ENCODE assay signal across 1 cellular context in genomic region chr20:62952373-62953166, GRCh38.
TF ChIP-seq lines count a peak whose summit lies in the region.

A gene with protein sequence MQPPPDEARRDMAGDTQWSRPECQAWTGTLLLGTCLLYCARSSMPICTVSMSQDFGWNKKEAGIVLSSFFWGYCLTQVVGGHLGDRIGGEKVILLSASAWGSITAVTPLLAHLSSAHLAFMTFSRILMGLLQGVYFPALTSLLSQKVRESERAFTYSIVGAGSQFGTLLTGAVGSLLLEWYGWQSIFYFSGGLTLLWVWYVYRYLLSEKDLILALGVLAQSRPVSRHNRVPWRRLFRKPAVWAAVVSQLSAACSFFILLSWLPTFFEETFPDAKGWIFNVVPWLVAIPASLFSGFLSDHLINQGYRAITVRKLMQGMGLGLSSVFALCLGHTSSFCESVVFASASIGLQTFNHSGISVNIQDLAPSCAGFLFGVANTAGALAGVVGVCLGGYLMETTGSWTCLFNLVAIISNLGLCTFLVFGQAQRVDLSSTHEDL (plus strand): TSS chr20:62952709. CDS start chr20:62952831, 122 bp downstream.

TF ChIP-seq in HepG2, 621 proteins besides CTCF, POLR2A, EP300 and RAD21 (continued from another document and continues in another):
- TF ChIP-seq FOSL1 (CRISPR knock-in tag; IDR thresholded peaks at IDR 0.05; ENCODE audit: borderline replicate concordance) (peak; percentile 17; the same call in 1 of the 2 replicates), ZNF605 (CRISPR knock-in tag; IDR thresholded peaks at IDR 0.05) (peak; percentile 93), ZFP41 (CRISPR knock-in tag; IDR thresholded peaks at IDR 0.05; ENCODE audit: borderline replicate concordance) (peak; percentile 30; the same call in 1 of the 2 replicates), GPN1 (CRISPR knock-in tag; IDR thresholded peaks at IDR 0.05; ENCODE audit: borderline replicate concordance) (0 out of 2 replicates have a peak, but pooled peaks have one; percentile 61), ZNF546 (CRISPR knock-in tag; conservative IDR thresholded peaks at IDR 0.05) (peak; percentile 50; the same call in 1 of the 2 replicates), STAT6 (CRISPR knock-in tag; IDR thresholded peaks at IDR 0.05; ENCODE audit: borderline replicate concordance) (peak; percentile 69; the same call in 1 of the 2 replicates), ZNF343 (CRISPR knock-in tag; IDR thresholded peaks at IDR 0.05) (peak; percentile 73), ZNF619 (CRISPR knock-in tag; IDR thresholded peaks at IDR 0.05) (peak; percentile 72), ZNF512 (CRISPR knock-in tag; IDR thresholded peaks at IDR 0.05) (no peak), ZNF136 (CRISPR knock-in tag; IDR thresholded peaks at IDR 0.05; ENCODE audit: low read depth) (peak; percentile 99; the same call in 1 of the 2 replicates), ZNF792 (CRISPR knock-in tag; IDR thresholded peaks at IDR 0.05) (peak; percentile 95), KAT7 (CRISPR knock-in tag; IDR thresholded peaks at IDR 0.05; ENCODE audit: borderline replicate concordance) (peak; percentile 41; the same call in 1 of the 2 replicates), ZNF709 (CRISPR knock-in tag; IDR thresholded peaks at IDR 0.05) (peak; percentile 79), GATAD2A (CRISPR knock-in tag; IDR thresholded peaks at IDR 0.05) (peak; percentile 88), WIZ (CRISPR knock-in tag; IDR thresholded peaks at IDR 0.05) (no peak; the same call in 1 of the 2 replicates), SAFB2 (CRISPR knock-in tag; IDR thresholded peaks at IDR 0.05; ENCODE audit: borderline replicate concordance, low read depth) (peak; percentile 70), ZNF230 (CRISPR knock-in tag; IDR thresholded peaks at IDR 0.05) (peak; percentile 87; the same call in 1 of the 2 replicates), JUN (CRISPR knock-in tag; IDR thresholded peaks at IDR 0.05) (0 out of 2 replicates have a peak, but pooled peaks have one; percentile 8), SMARCE1 (IDR thresholded peaks at IDR 0.05; ENCODE audit: borderline replicate concordance) (no peak), BCL6 (CRISPR knock-in tag; IDR thresholded peaks at IDR 0.05) (peak; percentile 72), ZNF510 (CRISPR knock-in tag; IDR thresholded peaks at IDR 0.05; ENCODE audit: low read depth) (peak; percentile 70; the same call in 1 of the 2 replicates), ZZZ3 (CRISPR knock-in tag; IDR thresholded peaks at IDR 0.05; ENCODE audit: borderline replicate concordance) (peak; percentile 89), NR2F6 (IDR thresholded peaks at IDR 0.05) (peak; percentile 26; the same call in 1 of the 2 replicates), NR2F6 (CRISPR knock-in tag; IDR thresholded peaks at IDR 0.05) (no peak; the same call in none of the 2 replicates), HIVEP1 (CRISPR knock-in tag; IDR thresholded peaks at IDR 0.05) (peak; percentile 97), ZNF367 (CRISPR knock-in tag; IDR thresholded peaks at IDR 0.05; ENCODE audit: borderline replicate concordance) (0 out of 2 replicates have a peak, but pooled peaks have one; percentile 78), ZFX (CRISPR knock-in tag; IDR thresholded peaks at IDR 0.05; ENCODE audit: low read depth) (peak; percentile 74)
- TF ChIP-seq, protein P1, sequence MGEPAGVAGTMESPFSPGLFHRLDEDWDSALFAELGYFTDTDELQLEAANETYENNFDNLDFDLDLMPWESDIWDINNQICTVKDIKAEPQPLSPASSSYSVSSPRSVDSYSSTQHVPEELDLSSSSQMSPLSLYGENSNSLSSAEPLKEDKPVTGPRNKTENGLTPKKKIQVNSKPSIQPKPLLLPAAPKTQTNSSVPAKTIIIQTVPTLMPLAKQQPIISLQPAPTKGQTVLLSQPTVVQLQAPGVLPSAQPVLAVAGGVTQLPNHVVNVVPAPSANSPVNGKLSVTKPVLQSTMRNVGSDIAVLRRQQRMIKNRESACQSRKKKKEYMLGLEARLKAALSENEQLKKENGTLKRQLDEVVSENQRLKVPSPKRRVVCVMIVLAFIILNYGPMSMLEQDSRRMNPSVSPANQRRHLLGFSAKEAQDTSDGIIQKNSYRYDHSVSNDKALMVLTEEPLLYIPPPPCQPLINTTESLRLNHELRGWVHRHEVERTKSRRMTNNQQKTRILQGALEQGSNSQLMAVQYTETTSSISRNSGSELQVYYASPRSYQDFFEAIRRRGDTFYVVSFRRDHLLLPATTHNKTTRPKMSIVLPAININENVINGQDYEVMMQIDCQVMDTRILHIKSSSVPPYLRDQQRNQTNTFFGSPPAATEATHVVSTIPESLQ (CRISPR knock-in tag; conservative IDR thresholded peaks at IDR 0.05), result no peak; the same call in none of the 2 replicates
- TF ChIP-seq, protein P2, sequence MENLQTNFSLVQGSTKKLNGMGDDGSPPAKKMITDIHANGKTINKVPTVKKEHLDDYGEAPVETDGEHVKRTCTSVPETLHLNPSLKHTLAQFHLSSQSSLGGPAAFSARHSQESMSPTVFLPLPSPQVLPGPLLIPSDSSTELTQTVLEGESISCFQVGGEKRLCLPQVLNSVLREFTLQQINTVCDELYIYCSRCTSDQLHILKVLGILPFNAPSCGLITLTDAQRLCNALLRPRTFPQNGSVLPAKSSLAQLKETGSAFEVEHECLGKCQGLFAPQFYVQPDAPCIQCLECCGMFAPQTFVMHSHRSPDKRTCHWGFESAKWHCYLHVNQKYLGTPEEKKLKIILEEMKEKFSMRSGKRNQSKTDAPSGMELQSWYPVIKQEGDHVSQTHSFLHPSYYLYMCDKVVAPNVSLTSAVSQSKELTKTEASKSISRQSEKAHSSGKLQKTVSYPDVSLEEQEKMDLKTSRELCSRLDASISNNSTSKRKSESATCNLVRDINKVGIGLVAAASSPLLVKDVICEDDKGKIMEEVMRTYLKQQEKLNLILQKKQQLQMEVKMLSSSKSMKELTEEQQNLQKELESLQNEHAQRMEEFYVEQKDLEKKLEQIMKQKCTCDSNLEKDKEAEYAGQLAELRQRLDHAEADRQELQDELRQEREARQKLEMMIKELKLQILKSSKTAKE (CRISPR knock-in tag; IDR thresholded peaks at IDR 0.05; ENCODE audit: borderline replicate concordance), result peak; percentile 89
- TF ChIP-seq, protein P3, sequence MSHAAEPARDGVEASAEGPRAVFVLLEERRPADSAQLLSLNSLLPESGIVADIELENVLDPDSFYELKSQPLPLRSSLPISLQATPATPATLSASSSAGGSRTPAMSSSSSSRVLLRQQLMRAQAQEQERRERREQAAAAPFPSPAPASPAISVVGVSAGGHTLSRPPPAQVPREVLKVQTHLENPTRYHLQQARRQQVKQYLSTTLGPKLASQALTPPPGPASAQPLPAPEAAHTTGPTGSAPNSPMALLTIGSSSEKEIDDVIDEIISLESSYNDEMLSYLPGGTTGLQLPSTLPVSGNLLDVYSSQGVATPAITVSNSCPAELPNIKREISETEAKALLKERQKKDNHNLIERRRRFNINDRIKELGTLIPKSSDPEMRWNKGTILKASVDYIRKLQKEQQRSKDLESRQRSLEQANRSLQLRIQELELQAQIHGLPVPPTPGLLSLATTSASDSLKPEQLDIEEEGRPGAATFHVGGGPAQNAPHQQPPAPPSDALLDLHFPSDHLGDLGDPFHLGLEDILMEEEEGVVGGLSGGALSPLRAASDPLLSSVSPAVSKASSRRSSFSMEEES (CRISPR knock-in tag; IDR thresholded peaks at IDR 0.05), result peak; percentile 86
- TF ChIP-seq, protein P4, sequence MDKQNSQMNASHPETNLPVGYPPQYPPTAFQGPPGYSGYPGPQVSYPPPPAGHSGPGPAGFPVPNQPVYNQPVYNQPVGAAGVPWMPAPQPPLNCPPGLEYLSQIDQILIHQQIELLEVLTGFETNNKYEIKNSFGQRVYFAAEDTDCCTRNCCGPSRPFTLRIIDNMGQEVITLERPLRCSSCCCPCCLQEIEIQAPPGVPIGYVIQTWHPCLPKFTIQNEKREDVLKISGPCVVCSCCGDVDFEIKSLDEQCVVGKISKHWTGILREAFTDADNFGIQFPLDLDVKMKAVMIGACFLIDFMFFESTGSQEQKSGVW (CRISPR knock-in tag; IDR thresholded peaks at IDR 0.05; ENCODE audit: borderline replicate concordance), result no peak
- TF ChIP-seq, protein P5, sequence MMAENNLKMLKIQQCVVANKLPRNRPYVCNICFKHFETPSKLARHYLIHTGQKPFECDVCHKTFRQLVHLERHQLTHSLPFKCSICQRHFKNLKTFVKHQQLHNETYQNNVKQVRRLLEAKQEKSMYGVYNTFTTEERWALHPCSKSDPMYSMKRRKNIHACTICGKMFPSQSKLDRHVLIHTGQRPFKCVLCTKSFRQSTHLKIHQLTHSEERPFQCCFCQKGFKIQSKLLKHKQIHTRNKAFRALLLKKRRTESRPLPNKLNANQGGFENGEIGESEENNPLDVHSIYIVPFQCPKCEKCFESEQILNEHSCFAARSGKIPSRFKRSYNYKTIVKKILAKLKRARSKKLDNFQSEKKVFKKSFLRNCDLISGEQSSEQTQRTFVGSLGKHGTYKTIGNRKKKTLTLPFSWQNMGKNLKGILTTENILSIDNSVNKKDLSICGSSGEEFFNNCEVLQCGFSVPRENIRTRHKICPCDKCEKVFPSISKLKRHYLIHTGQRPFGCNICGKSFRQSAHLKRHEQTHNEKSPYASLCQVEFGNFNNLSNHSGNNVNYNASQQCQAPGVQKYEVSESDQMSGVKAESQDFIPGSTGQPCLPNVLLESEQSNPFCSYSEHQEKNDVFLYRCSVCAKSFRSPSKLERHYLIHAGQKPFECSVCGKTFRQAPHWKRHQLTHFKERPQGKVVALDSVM (CRISPR knock-in tag; IDR thresholded peaks at IDR 0.05), result peak; percentile 40; the same call in 1 of the 2 replicates
- TF ChIP-seq, protein P6, sequence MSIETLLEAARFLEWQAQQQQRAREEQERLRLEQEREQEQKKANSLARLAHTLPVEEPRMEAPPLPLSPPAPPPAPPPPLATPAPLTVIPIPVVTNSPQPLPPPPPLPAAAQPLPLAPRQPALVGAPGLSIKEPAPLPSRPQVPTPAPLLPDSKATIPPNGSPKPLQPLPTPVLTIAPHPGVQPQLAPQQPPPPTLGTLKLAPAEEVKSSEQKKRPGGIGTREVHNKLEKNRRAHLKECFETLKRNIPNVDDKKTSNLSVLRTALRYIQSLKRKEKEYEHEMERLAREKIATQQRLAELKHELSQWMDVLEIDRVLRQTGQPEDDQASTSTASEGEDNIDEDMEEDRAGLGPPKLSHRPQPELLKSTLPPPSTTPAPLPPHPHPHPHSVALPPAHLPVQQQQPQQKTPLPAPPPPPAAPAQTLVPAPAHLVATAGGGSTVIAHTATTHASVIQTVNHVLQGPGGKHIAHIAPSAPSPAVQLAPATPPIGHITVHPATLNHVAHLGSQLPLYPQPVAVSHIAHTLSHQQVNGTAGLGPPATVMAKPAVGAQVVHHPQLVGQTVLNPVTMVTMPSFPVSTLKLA (IDR thresholded peaks at IDR 0.05), result peak; percentile 76
- TF ChIP-seq, protein P7, sequence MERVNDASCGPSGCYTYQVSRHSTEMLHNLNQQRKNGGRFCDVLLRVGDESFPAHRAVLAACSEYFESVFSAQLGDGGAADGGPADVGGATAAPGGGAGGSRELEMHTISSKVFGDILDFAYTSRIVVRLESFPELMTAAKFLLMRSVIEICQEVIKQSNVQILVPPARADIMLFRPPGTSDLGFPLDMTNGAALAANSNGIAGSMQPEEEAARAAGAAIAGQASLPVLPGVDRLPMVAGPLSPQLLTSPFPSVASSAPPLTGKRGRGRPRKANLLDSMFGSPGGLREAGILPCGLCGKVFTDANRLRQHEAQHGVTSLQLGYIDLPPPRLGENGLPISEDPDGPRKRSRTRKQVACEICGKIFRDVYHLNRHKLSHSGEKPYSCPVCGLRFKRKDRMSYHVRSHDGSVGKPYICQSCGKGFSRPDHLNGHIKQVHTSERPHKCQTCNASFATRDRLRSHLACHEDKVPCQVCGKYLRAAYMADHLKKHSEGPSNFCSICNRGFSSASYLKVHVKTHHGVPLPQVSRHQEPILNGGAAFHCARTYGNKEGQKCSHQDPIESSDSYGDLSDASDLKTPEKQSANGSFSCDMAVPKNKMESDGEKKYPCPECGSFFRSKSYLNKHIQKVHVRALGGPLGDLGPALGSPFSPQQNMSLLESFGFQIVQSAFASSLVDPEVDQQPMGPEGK (CRISPR knock-in tag; IDR thresholded peaks at IDR 0.05), result peak; percentile 98
- TF ChIP-seq, protein P8, sequence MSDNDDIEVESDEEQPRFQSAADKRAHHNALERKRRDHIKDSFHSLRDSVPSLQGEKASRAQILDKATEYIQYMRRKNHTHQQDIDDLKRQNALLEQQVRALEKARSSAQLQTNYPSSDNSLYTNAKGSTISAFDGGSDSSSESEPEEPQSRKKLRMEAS (IDR thresholded peaks at IDR 0.05), result peak; percentile 99
- TF ChIP-seq, protein P9, sequence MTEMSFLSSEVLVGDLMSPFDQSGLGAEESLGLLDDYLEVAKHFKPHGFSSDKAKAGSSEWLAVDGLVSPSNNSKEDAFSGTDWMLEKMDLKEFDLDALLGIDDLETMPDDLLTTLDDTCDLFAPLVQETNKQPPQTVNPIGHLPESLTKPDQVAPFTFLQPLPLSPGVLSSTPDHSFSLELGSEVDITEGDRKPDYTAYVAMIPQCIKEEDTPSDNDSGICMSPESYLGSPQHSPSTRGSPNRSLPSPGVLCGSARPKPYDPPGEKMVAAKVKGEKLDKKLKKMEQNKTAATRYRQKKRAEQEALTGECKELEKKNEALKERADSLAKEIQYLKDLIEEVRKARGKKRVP (CRISPR knock-in tag; IDR thresholded peaks at IDR 0.05), result 0 out of 4 replicates have a peak, but pooled peaks of 1 of the 2 experiments have one; percentile 7
